10 cellular contexts compared by ENCODE assay signal in the genomic region with DNA sequence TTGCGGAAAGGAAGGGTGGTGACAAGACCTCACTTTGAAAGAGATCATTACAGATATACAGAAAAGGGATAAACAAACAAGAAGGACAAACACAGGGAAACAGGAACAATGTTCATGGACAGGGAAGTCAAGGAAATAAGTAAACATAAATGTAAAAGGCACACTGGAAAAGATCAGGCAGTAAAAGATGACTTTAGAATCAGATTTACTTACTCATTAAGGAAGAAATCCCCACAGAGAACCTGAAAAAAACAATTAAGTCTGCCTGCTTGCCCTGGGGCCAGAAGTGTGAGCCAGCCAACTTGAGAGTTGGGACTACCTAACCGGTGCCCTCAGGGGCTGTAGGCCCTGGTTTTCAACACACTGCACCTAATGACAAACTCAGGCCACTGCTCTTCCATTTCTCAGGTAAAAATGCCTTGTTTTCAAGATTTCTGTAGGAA. TPM values are rescaled to one million over a fixed set of nuclear protein-coding genes. Genes with fewer than 3 reads are reported as not detected.
A peak's percentile ranks its signal among the peaks of the same experiment; 100 is the strongest.
DNase-seq lines count a peak whose midpoint lies in the region; ATAC-seq and TF ChIP-seq lines count a peak whose summit lies in the region.
"Had no signal": no experiment of that assay in that cellular context is flagged by ENCODE, and none has a peak within 500 bp of the region (broad histone marks: within the 10 kb centered on the region; RNA-seq: fewer than 3 reads in every experiment).

No MANE protein-coding gene starts in this region.

- no peak for DNase-seq in HFFc6
- no peak for DNase-seq in activated naive CD8-positive, alpha-beta T cell treated with anti-CD3 and anti-CD28 coated beads, Interleukin-2, amount 10 ng/mL, durations not matched to agents 7 days and 5 days
- no peak for DNase-seq in NCI-H446 treated with DMSO at 0.1 percent for 48 hours (lab: John Stamatoyannopoulos, UW)
- DNase-seq in NCI-H1417 treated with DMSO at 0.1 percent for 48 hours (lab: John Stamatoyannopoulos, UW), result no peak
- DNase-seq in upper lobe of right lung, result no peak
- DNase-seq in NCI-H187 (lab: John Stamatoyannopoulos, UW), result no peak
- DNase-seq: GOT3 had no signal

- no peaks in the 10 kb centered on the region for H3K27me3 ChIP-seq in BLaER1 treated with 17β-estradiol and CSF1 and Interleukin-3, amounts not matched to agents 10 nM and 100 nM
- H3K27me3 ChIP-seq in muscle layer of duodenum (ENCODE audit: low read depth, low read length) (no peaks in the 10 kb centered on the region), upper lobe of right lung (no peaks in the 10 kb centered on the region)

- peaks cover 69 to 92% (median 87%) of the 10 kb centered on the region in 10 experiments for H3K4me1 ChIP-seq in BLaER1 treated with 17β-estradiol and CSF1 and Interleukin-3, amounts not matched to agents 10 nM and 100 nM
- H3K4me1 ChIP-seq in muscle layer of duodenum (ENCODE audit: control insufficient read depth in 1 of 2, insufficient read depth in 2 of 2, low read length in 2 of 2) (peaks cover 0 to 38% of the 10 kb centered on the region in 2 donors), upper lobe of right lung (peaks cover 39% of the 10 kb centered on the region)

- peak overlapping the region; percentile 98 for H3K4me3 Mint-ChIP-seq in HFFc6
- peak overlapping the region; percentile 97 for H3K4me3 Mint-ChIP-seq in activated naive CD8-positive, alpha-beta T cell treated with anti-CD3 and anti-CD28 coated beads, Interleukin-2, amount 10 ng/mL, durations not matched to agents 7 days and 5 days

- H3K27me3 Mint-ChIP-seq in HFFc6 (ENCODE audit: insufficient read depth), result no peaks in the 10 kb centered on the region; the same call in 1 of the 2 replicates
- no peaks in the 10 kb centered on the region for H3K27me3 Mint-ChIP-seq in activated naive CD8-positive, alpha-beta T cell treated with anti-CD3 and anti-CD28 coated beads, Interleukin-2, amount 10 ng/mL, durations not matched to agents 7 days and 5 days

- H3K27ac ChIP-seq in BLaER1 treated with 17β-estradiol and CSF1 and Interleukin-3, amounts not matched to agents 10 nM and 100 nM, result 0 out of 22 replicates have a peak overlapping the region, but pooled peaks of 1 of the 11 experiments have one; percentile 19
- H3K27ac ChIP-seq in muscle layer of duodenum (ENCODE audit: low read length), result no peak overlapping the region
- H3K27ac ChIP-seq in upper lobe of right lung, result no peak overlapping the region

- TF ChIP-seq CTCF in HFFc6 (IDR thresholded peaks at IDR 0.05) (no peak), upper lobe of right lung (IDR thresholded peaks at IDR 0.05) (no peak)

- H3K4me2 ChIP-seq in BLaER1 treated with 17β-estradiol and CSF1 and Interleukin-3, amounts not matched to agents 10 nM and 100 nM, result peak overlapping the region; percentile 80 to 97 (median 94)

- peak overlapping the region; percentile 80 to 98 (median 90); a peak in 18 of 20 replicates for H3K4me3 ChIP-seq in BLaER1 treated with 17β-estradiol and CSF1 and Interleukin-3, amounts not matched to agents 10 nM and 100 nM
- H3K4me3 ChIP-seq in muscle layer of duodenum (ENCODE audit: low read depth in 1 of 2, low read length in 2 of 2) (peak overlapping the region; percentile 83 to 88), upper lobe of right lung (no peak overlapping the region)

- H3K36me3 ChIP-seq in BLaER1 treated with 17β-estradiol and CSF1 and Interleukin-3, amounts not matched to agents 10 nM and 100 nM, result peaks cover 0 to 10% (median 0%) of the 10 kb centered on the region in 11 experiments; a peak in 4 of 22 replicates
- H3K36me3 ChIP-seq in muscle layer of duodenum (ENCODE audit: control insufficient read depth in 1 of 2, insufficient read depth in 2 of 2, low read length in 2 of 2), result peaks cover 0 to 3% of the 10 kb centered on the region in 2 donors
- H3K36me3 ChIP-seq in upper lobe of right lung, result no peaks in the 10 kb centered on the region

- peak overlapping the region; percentile 10; the same call in 1 of the 2 replicates for H3K27ac Mint-ChIP-seq in HFFc6
- peak overlapping the region; percentile 9 for H3K27ac Mint-ChIP-seq in activated naive CD8-positive, alpha-beta T cell treated with anti-CD3 and anti-CD28 coated beads, Interleukin-2, amount 10 ng/mL, durations not matched to agents 7 days and 5 days

- no peaks in the 10 kb centered on the region; the same call in none of the 2 replicates for H3K36me3 Mint-ChIP-seq in HFFc6 (ENCODE audit: low read depth)
- peaks cover 22% of the 10 kb centered on the region for H3K36me3 Mint-ChIP-seq in activated naive CD8-positive, alpha-beta T cell treated with anti-CD3 and anti-CD28 coated beads, Interleukin-2, amount 10 ng/mL, durations not matched to agents 7 days and 5 days

- POLR2A ChIA-PET in activated naive CD8-positive, alpha-beta T cell treated with anti-CD3 and anti-CD28 coated beads, Interleukin-2, amount 10 ng/mL, durations not matched to agents 7 days and 5 days (lab: Charles Lee), result interaction anchor here (1.0 to 1.1 kb wide), 2 partner anchors 12 to 40 kb away, joined by 3 read pairs; no protein-coding TSS in a partner anchor

- no peak for ATAC-seq in activated naive CD8-positive, alpha-beta T cell treated with anti-CD3 and anti-CD28 coated beads, Interleukin-2, amount 10 ng/mL, durations not matched to agents 7 days and 5 days (ENCODE audit: low read depth)
- no peak for ATAC-seq in upper lobe of right lung

- intact Hi-C loops in upper lobe of right lung (cut with DNase I), result loop anchor here (10.0 kb wide), 2 partner anchors 184 to 404 kb away; a partner anchor contains a TSS

- H3K9me3 ChIP-seq in BLaER1 treated with 17β-estradiol and CSF1 and Interleukin-3, amounts not matched to agents 10 nM and 100 nM (replicated peaks in 1 of 11), result no peaks in the 10 kb centered on the region
- H3K9me3 ChIP-seq in muscle layer of duodenum (ENCODE audit: control insufficient read depth in 1 of 2, low read length in 2 of 2) (no peaks in the 10 kb centered on the region), upper lobe of right lung (no peaks in the 10 kb centered on the region)

- H3K9me3 Mint-ChIP-seq in HFFc6, result no peaks in the 10 kb centered on the region
- no peaks in the 10 kb centered on the region for H3K9me3 Mint-ChIP-seq in activated naive CD8-positive, alpha-beta T cell treated with anti-CD3 and anti-CD28 coated beads, Interleukin-2, amount 10 ng/mL, durations not matched to agents 7 days and 5 days

- peaks cover 12 to 60% (median 34%) of the 10 kb centered on the region in 11 experiments; a peak in 18 of 22 replicates for H4K20me1 ChIP-seq in BLaER1 treated with 17β-estradiol and CSF1 and Interleukin-3, amounts not matched to agents 10 nM and 100 nM

- H3K4me1 Mint-ChIP-seq in HFFc6 (ENCODE audit: low read depth), result peaks cover 47% of the 10 kb centered on the region
- peaks cover 52% of the 10 kb centered on the region for H3K4me1 Mint-ChIP-seq in activated naive CD8-positive, alpha-beta T cell treated with anti-CD3 and anti-CD28 coated beads, Interleukin-2, amount 10 ng/mL, durations not matched to agents 7 days and 5 days

- H3K9ac ChIP-seq in BLaER1 treated with 17β-estradiol and CSF1 and Interleukin-3, amounts not matched to agents 10 nM and 100 nM, result peak overlapping the region in 9 of 11 experiments; percentile 17 to 90 (median 87); a peak in 10 of 22 replicates

RNA-seq across cellular contexts. Expression of a gene that starts 1.7 kb away (rescaled TPM):
- total RNA-seq in HFFc6 (2021; fragmentation: NEBNext Ultra II Directional; extraction: Animal tissue kit (Norgen Biotek cat#: 25700)), result 100 to 1,000 TPM; 119 to 137 (median 129) TPM
- total RNA-seq in activated naive CD8-positive, alpha-beta T cell treated with anti-CD3 and anti-CD28 coated beads, Interleukin-2, amount 10 ng/mL, durations not matched to agents 7 days and 5 days, result 10 to 100 TPM; 60.7 to 64.6 TPM
- total RNA-seq in upper lobe of right lung, result 73.5 TPM

RNA-seq across cellular contexts. Expression of a gene that starts 41.8 kb away (rescaled TPM):
- not detected for total RNA-seq in HFFc6 (2021; fragmentation: NEBNext Ultra II Directional; extraction: Animal tissue kit (Norgen Biotek cat#: 25700))
- total RNA-seq in activated naive CD8-positive, alpha-beta T cell treated with anti-CD3 and anti-CD28 coated beads, Interleukin-2, amount 10 ng/mL, durations not matched to agents 7 days and 5 days, result 10 to 100 TPM; 92.0 to 92.4 TPM
- total RNA-seq in upper lobe of right lung, result 9.6 TPM
- total RNA-seq: LHCN-M2 had no signal

Comparison
In these comparisons a context has a peak if more than half of its experiments do, and no peak if none do; other contexts are left out.
1. RNA of a gene that starts 41.8 kb away (total RNA-seq): 92.0 to 92.4 TPM in activated naive CD8-positive, alpha-beta T cell treated with anti-CD3 and anti-CD28 coated beads, Interleukin-2, amount 10 ng/mL, durations not matched to agents 7 days and 5 days and 9.6 TPM in upper lobe of right lung (single experiment); not detected in HFFc6; every median in the first group is over 10 times any median in the second.